1 cellular context compared by ENCODE assay signal in the genomic region with DNA sequence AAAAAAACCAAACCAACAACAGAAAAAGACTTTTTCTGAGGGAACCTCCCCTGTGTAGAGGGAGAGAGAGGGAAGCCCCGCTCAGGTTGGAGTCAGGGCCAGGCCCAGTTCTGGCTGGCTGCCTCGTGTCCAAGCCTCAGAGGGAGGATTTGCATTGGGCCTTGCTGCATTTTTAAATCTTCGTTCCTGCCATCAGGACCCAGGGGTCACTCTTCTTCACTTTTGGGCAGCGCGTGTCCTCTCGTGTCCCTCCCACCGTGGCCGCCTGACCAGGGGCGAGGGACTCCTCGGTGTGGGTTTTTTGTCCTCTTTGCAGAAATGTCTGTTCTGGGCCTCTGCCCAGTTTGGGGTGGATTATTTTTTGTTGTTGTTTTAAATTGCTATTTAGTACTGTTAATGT.
TF ChIP-seq lines count a peak whose summit lies in the region.

No MANE protein-coding gene starts in this region.

TF ChIP-seq in K562, 482 proteins besides CTCF, POLR2A, EP300 and RAD21 (continued from another document):
- peak; percentile 57; the same call in 1 of the 2 replicates for TF ChIP-seq RREB1 (CRISPR knock-in tag; IDR thresholded peaks at IDR 0.05)
